9 cellular contexts compared by ENCODE assay signal in the genomic region with DNA sequence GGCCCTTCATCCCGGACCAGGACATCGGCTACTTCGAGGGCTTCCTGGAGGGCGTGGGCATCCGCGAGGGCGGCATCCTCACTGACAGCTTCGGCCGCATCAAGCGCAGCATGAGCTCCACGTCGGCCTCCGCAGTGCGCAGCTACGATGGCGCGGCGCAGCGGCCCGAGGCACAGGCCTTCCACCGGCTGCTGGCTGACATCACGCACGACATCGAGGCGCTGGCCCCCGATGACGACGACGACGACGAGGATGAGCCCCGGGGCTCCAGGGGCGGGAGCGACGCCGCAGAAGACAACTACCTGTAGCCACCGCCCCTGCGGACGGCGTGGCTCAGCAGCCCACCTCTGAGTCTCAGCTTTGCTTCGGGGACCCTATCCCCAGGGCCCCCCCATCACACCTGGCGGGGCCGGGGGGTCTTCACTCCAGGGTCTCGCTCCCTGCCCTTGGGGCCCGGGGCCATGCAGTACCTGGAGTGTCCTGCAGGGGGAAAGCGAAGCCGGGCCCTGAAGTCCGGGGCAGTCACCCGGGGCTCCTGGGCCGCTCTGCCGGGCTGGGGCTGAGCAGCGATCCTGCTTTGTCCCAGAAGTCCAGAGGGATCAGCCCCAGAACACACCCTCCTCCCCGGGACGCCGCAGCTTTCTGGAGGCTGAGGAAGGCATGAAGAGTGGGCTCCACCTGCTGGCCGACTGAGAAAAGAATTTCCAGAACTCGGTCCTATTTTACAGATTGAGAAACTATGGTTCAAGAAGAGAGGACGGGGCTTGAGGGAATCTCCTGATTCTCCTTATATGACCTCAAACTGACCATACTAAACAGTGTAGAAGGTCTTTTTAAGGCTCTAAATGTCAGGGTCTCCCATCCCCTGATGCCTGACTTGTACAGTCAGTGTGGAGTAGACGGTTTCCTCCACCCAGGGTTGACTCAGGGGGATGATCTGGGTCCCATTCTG. TPM values are rescaled to one million over a fixed set of nuclear protein-coding genes. Genes with fewer than 3 reads are reported as not detected.
A peak's percentile ranks its signal among the peaks of the same experiment; 100 is the strongest.
DNase-seq lines count a peak whose midpoint lies in the region; ATAC-seq and TF ChIP-seq lines count a peak whose summit lies in the region.
"Had no signal": no experiment of that assay in that cellular context is flagged by ENCODE, and none has a peak within 500 bp of the region (broad histone marks: within the 10 kb centered on the region; RNA-seq: fewer than 3 reads in every experiment).

No MANE protein-coding gene starts in this region.

- no peak for TF ChIP-seq POLR2A in esophagus muscularis mucosa (IDR thresholded peaks at IDR 0.05; ENCODE audit: low read depth)

- ATAC-seq in naive B cell (ENCODE audit: low read depth in 2 of 2): peak; percentile 64 to 71
- peak; percentile 61 for ATAC-seq in stimulated activated naive CD8-positive, alpha-beta T cell treated with anti-CD3 and anti-CD28 coated beads, Interleukin-15, Interleukin-2, amounts not matched to agents 100 U/mL and 50 U/mL, for 24 hours
- ATAC-seq in GM18498 (IDR thresholded peaks at IDR 0.05; ENCODE audit: unreplicated experiment): no peak

- H3K4me3 ChIP-seq in esophagus muscularis mucosa: peak overlapping the region; percentile 22 to 37 (median 33)

- H3K27me3 Mint-ChIP-seq in naive B cell: peaks cover 32 to 48% (median 32%) of the 10 kb centered on the region in 3 donors

- in situ Hi-C loops in KBM-7 (cut with MboI; ENCODE audit: low pct_unique_long_range_greater_than_20kb, low sequenced_read_pairs): loop anchor here (10.0 kb wide), 1 partner anchor 64 kb away; no protein-coding TSS in a partner anchor

- H3K4me1 Mint-ChIP-seq in naive B cell: peaks cover 9 to 16% (median 11%) of the 10 kb centered on the region in 3 donors

- peak overlapping the region in 7 of 8 donors; percentile 43 to 78 (median 69) for H3K4me3 Mint-ChIP-seq in naive B cell

- H3K27ac Mint-ChIP-seq in naive B cell: peak overlapping the region in 1 of 6 donors; percentile 12
- H3K27ac Mint-ChIP-seq: activated naive CD8-positive, alpha-beta T cell had no signal

- H3K36me3 Mint-ChIP-seq in naive B cell: no peaks in the 10 kb centered on the region
- H3K36me3 Mint-ChIP-seq: activated naive CD8-positive, alpha-beta T cell had no signal

- TF ChIP-seq CTCF in esophagus muscularis mucosa (IDR thresholded peaks at IDR 0.05): peak; percentile 71 to 79 (median 72)

- TF ChIP-seq EP300 in esophagus muscularis mucosa (IDR thresholded peaks at IDR 0.05): no peak

- H3K4me1 ChIP-seq in esophagus muscularis mucosa: peaks cover 6 to 12% (median 11%) of the 10 kb centered on the region in 4 donors

- H3K9me3 ChIP-seq in esophagus muscularis mucosa: no peaks in the 10 kb centered on the region

- intact Hi-C loops in esophagus muscularis mucosa (cut with DNase I): loop anchor here (5.0 kb wide), 1 partner anchor 209 kb away; no protein-coding TSS in a partner anchor

- 11% methylated on average over 9 of the region's 59 CpGs for WGBS in esophagus muscularis mucosa

- peaks cover 0 to 25% (median 0%) of the 10 kb centered on the region in 4 donors for H3K36me3 ChIP-seq in esophagus muscularis mucosa

- H3K27ac ChIP-seq in esophagus muscularis mucosa (replicated peaks in 1 of 4): no peak overlapping the region

- H3K9me3 Mint-ChIP-seq in naive B cell: no peaks in the 10 kb centered on the region

- DNase-seq in DMS 273 treated with DMSO at 0.1 percent for 48 hours (lab: John Stamatoyannopoulos, UW) (peak; percentile 83), KBM-7 (peak; percentile 76), OCI-M2 (lab: John Stamatoyannopoulos, UW; ENCODE audit: unreplicated experiment) (peak; percentile 36), activated T-cell treated with anti-CD3 and anti-CD28 coated beads for 48 hours (ENCODE audit: low read depth) (peak; percentile 38), esophagus muscularis mucosa (ENCODE audit: extremely low spot score) (peak; percentile 94), naive B cell (peak; percentile 58)
- peak; percentile 73 for DNase-seq in stimulated activated naive CD8-positive, alpha-beta T cell treated with anti-CD3 and anti-CD28 coated beads, Interleukin-15, Interleukin-2, amounts not matched to agents 100 U/mL and 50 U/mL, for 24 hours

- peaks cover 0 to 49% (median 6%) of the 10 kb centered on the region in 4 donors for H3K27me3 ChIP-seq in esophagus muscularis mucosa

RNA-seq across cellular contexts. Expression of gene HCK, which starts 20.8 kb away (rescaled TPM):
- 10 to 100 TPM in 2 of 4 donors, 1 to 10 TPM in 2; 7.8 to 36.6 (median 11.4) TPM for total RNA-seq in esophagus muscularis mucosa
- 10 to 100 TPM; 26.7 to 71.4 (median 56.5) TPM for polyA plus RNA-seq in naive B cell (ENCODE audit: low read depth in 6 of 6)

RNA-seq across cellular contexts. Expression of gene CCM2L, which starts 21.0 kb away (rescaled TPM):
- 10 to 100 TPM in 2 of 4 donors, 1 to 10 TPM in 2; 6.0 to 12.1 (median 10.4) TPM for total RNA-seq in esophagus muscularis mucosa
- polyA plus RNA-seq in naive B cell (ENCODE audit: low read depth in 6 of 6): not detected

Comparison
In these comparisons a context has a peak if more than half of its experiments do, and no peak if none do; other contexts are left out.
1. DNase-seq: peak in every context shown above with its lines; median percentile 94 in esophagus muscularis mucosa; 83 in DMS 273 treated with DMSO at 0.1 percent for 48 hours; 76 in KBM-7; 73 in stimulated activated naive CD8-positive, alpha-beta T cell treated with anti-CD3 and anti-CD28 coated beads, Interleukin-15, Interleukin-2, amounts not matched to agents 100 U/mL and 50 U/mL, for 24 hours; 58 in naive B cell; 38 in activated T-cell treated with anti-CD3 and anti-CD28 coated beads for 48 hours; 36 in OCI-M2.